In genomic region chr12:120903382-120903817, GRCh38 we compare ENCODE assay signal across 8 cellular contexts. TPM values are rescaled to one million over a fixed set of nuclear protein-coding genes. Genes with fewer than 3 reads are reported as not detected.
A peak's percentile ranks its signal among the peaks of the same experiment; 100 is the strongest.
DNase-seq lines count a peak whose midpoint lies in the region; ATAC-seq, FAIRE-seq and TF ChIP-seq lines count a peak whose summit lies in the region.

No MANE protein-coding gene starts in this region.

- POLR2A ChIA-PET in SK-N-SH (lab: Yijun Ruan, JAX): no interaction called here

- H3K36me3 ChIP-seq in SK-N-SH (replicated peaks in 1 of 2; ENCODE audit: control insufficient read depth in 1 of 2, insufficient read depth in 2 of 2, low read length in 1 of 2): peaks cover 3 to 11% of the 10 kb centered on the region in 2 experiments
- peaks cover 0 to 3% of the 10 kb centered on the region in 2 donors for H3K36me3 ChIP-seq in psoas muscle (ENCODE audit: insufficient read depth in 1 of 2, low read depth in 1 of 2)

- WGBS in SK-N-SH (ENCODE audit: low lambda C conversion rate): under 1% methylated on average over 25 of the region's 32 CpGs
- WGBS in psoas muscle, 3 donors: 1 to 2% (median 1%) methylated on average over 19 to 32 of the region's 32 CpGs

- H3K4me2 ChIP-seq in SK-N-SH: peak overlapping the region; percentile 83

- H4K20me1 ChIP-seq in SK-N-SH (ENCODE audit: insufficient read depth): peaks cover 36% of the 10 kb centered on the region

- peak overlapping the region; percentile 91 for H3K27ac Mint-ChIP-seq in activated naive CD8-positive, alpha-beta T cell treated with anti-CD3 and anti-CD28 coated beads for 36 hours

- no peaks in the 10 kb centered on the region for H3K9me2 ChIP-seq in SK-N-SH

- CTCF ChIA-PET in SK-N-SH (lab: Yijun Ruan, JAX): no interaction called here

- H3K9me3 Mint-ChIP-seq in activated naive CD8-positive, alpha-beta T cell treated with anti-CD3 and anti-CD28 coated beads for 36 hours: no peaks in the 10 kb centered on the region

- H3K4me1 ChIP-seq in SK-N-SH (ENCODE audit: control insufficient read depth in 1 of 2, insufficient read depth in 2 of 2, low read depth in 1 of 2, low read length in 1 of 2): peaks cover 0 to 20% of the 10 kb centered on the region in 2 experiments; a peak in 2 of 4 replicates
- peaks cover 38% of the 10 kb centered on the region for H3K4me1 ChIP-seq in psoas muscle

- no peak; a peak in 1 of 4 replicates for TF ChIP-seq EP300 in SK-N-SH (IDR thresholded peaks at IDR 0.05; ENCODE audit: borderline replicate concordance in 1 of 2, low read depth in 1 of 2, low read length in 1 of 2)

- intact Hi-C loops in left cardiac atrium (cut with DNase I): loop anchor here in 1 of 2 donors (10.0 kb wide), 1 partner anchor 139 kb away; no protein-coding TSS in a partner anchor
- intact Hi-C loops in psoas muscle (cut with DNase I): loop anchor here (5.0 kb wide), 2 partner anchors 41 to 46 kb away; no protein-coding TSS in a partner anchor

- H3K4me3 ChIP-seq in AG10803 (ENCODE audit: low read length) (peak overlapping the region; percentile 86), SK-N-SH (ENCODE audit: low read depth in 2 of 2, low read length in 1 of 2) (peak overlapping the region; percentile 86 to 94), psoas muscle (peak overlapping the region; percentile 94)

- no peak for TF ChIP-seq RAD21 in SK-N-SH (IDR thresholded peaks at IDR 0.05; ENCODE audit: low read length)

- peak overlapping the region; percentile 82 for H3K9ac ChIP-seq in SK-N-SH

- H2AFZ ChIP-seq in SK-N-SH (ENCODE audit: low read depth): peak overlapping the region; percentile 61; the same call in 1 of the 2 replicates

- H3K27me3 Mint-ChIP-seq in activated naive CD8-positive, alpha-beta T cell treated with anti-CD3 and anti-CD28 coated beads for 36 hours: no peaks in the 10 kb centered on the region

- ATAC-seq in GM18909 (IDR thresholded peaks at IDR 0.05; ENCODE audit: poor library complexity, unreplicated experiment): peak; percentile 35
- peak; percentile 34 for ATAC-seq in HG03196 (IDR thresholded peaks at IDR 0.05; ENCODE audit: unreplicated experiment)
- peak; percentile 45 to 55 for ATAC-seq in left cardiac atrium
- ATAC-seq in psoas muscle: peak; percentile 18 to 41 (median 30)

- H3K4me1 Mint-ChIP-seq in activated naive CD8-positive, alpha-beta T cell treated with anti-CD3 and anti-CD28 coated beads for 36 hours: peaks cover 20% of the 10 kb centered on the region

- H3K4me3 Mint-ChIP-seq in activated naive CD8-positive, alpha-beta T cell treated with anti-CD3 and anti-CD28 coated beads for 36 hours: peak overlapping the region; percentile 98

- H3K79me2 ChIP-seq in SK-N-SH (ENCODE audit: insufficient read depth): peaks cover 55% of the 10 kb centered on the region

- peaks cover 15% of the 10 kb centered on the region for H3K36me3 Mint-ChIP-seq in activated naive CD8-positive, alpha-beta T cell treated with anti-CD3 and anti-CD28 coated beads for 36 hours

- no peak for FAIRE-seq in urothelium cell line (lab: Jason Lieb, UNC)

- no peak for TF ChIP-seq CTCF in AG10803 (conservative IDR thresholded peaks at IDR 0.05; ENCODE audit: low read length)
- no peak for TF ChIP-seq CTCF in SK-N-SH (IDR thresholded peaks at IDR 0.05)
- TF ChIP-seq CTCF in psoas muscle (IDR thresholded peaks at IDR 0.05): no peak

- peak overlapping the region in 1 of 2 experiments; percentile 78; a peak in 1 of 4 replicates for H3K27ac ChIP-seq in SK-N-SH (ENCODE audit: low read depth in 2 of 2, low read length in 1 of 2)
- peak overlapping the region; percentile 94 for H3K27ac ChIP-seq in psoas muscle

- no peaks in the 10 kb centered on the region for H3F3A ChIP-seq in SK-N-SH (replicated peaks; ENCODE audit: insufficient read depth)

- H3K27me3 ChIP-seq in SK-N-SH (ENCODE audit: insufficient read depth): no peaks in the 10 kb centered on the region
- H3K27me3 ChIP-seq in psoas muscle (ENCODE audit: insufficient read depth in 3 of 3, low read length in 2 of 3): no peaks in the 10 kb centered on the region

- no peaks in the 10 kb centered on the region for H3K9me3 ChIP-seq in SK-N-SH
- no peaks in the 10 kb centered on the region for H3K9me3 ChIP-seq in psoas muscle

- DNase-seq in AG10803 (ENCODE audit: low read depth) (peak; percentile 12), SK-N-SH (peak; percentile 81), left cardiac atrium (peak; percentile 66), psoas muscle (peak; percentile 55 to 79), urothelium cell line (ENCODE audit: low spot score) (peak; percentile 46)
- peak; percentile 73 for DNase-seq in activated naive CD8-positive, alpha-beta T cell treated with anti-CD3 and anti-CD28 coated beads for 36 hours

TF ChIP-seq in SK-N-SH, 30 proteins besides CTCF, POLR2A, EP300 and RAD21:
- TF ChIP-seq USF2 (IDR thresholded peaks at IDR 0.05; ENCODE audit: borderline replicate concordance, low read depth, low read length) (no peak), MXI1 (IDR thresholded peaks at IDR 0.05; ENCODE audit: low read depth, low read length) (peak; percentile 58; the same call in 1 of the 2 replicates), TCF12 (IDR thresholded peaks at IDR 0.05) (no peak), RCOR1 (IDR thresholded peaks at IDR 0.05; ENCODE audit: low read length) (no peak), TAF1 (IDR thresholded peaks at IDR 0.05; ENCODE audit: borderline replicate concordance, low read depth, low read length) (no peak), PBX3 (IDR thresholded peaks at IDR 0.05) (no peak), FOSL2 (IDR thresholded peaks at IDR 0.05; ENCODE audit: borderline replicate concordance, low read depth) (no peak), CHD2 (IDR thresholded peaks at IDR 0.05; ENCODE audit: low read length, partially characterized antibody) (no peak), MAX (IDR thresholded peaks at IDR 0.05; ENCODE audit: low read depth) (peak; percentile 43; the same call in 1 of the 2 replicates), ZBTB33 (IDR thresholded peaks at IDR 0.05; ENCODE audit: borderline replicate concordance, low read depth) (no peak), TEAD4 (IDR thresholded peaks at IDR 0.05; ENCODE audit: borderline replicate concordance, insufficient read depth) (no peak), ELF1 (IDR thresholded peaks at IDR 0.05) (0 out of 2 replicates have a peak, but pooled peaks have one; percentile 22), GABPA (IDR thresholded peaks at IDR 0.05; ENCODE audit: low read depth) (peak; percentile 69), USF1 (IDR thresholded peaks at IDR 0.05; ENCODE audit: borderline replicate concordance, low read depth) (no peak), RFX5 (IDR thresholded peaks at IDR 0.05; ENCODE audit: low read length) (no peak), SIN3A (IDR thresholded peaks at IDR 0.05; ENCODE audit: borderline replicate concordance, low read depth, low read length) (no peak), YY1 (IDR thresholded peaks at IDR 0.05; ENCODE audit: low read depth) (0 out of 2 replicates have a peak, but pooled peaks have one; percentile 8)

RNA-seq across cellular contexts. Expression of gene SPPL3, which starts 0.8 kb away (rescaled TPM):
- 9.6 and 18.8 TPM in 2 replicates for polyA plus RNA-seq in SK-N-SH (2012; rRNA removed)
- polyA plus RNA-seq in SK-N-SH (2012; cell fraction: cytosol; rRNA removed): 31.9 and 33.6 TPM in 2 replicates
- 9.8 and 17.6 TPM in 2 replicates for polyA plus RNA-seq in SK-N-SH (2012; cell fraction: nucleus; rRNA removed)
- total RNA-seq in activated naive CD8-positive, alpha-beta T cell treated with anti-CD3 and anti-CD28 coated beads for 36 hours: 10 to 100 TPM; 24.7 to 27.6 TPM
- 10 to 100 TPM; 27.6 to 29.7 TPM for total RNA-seq in left cardiac atrium
- total RNA-seq in psoas muscle: 10 to 100 TPM; 17.5 to 24.2 (median 19.7) TPM
- 10 to 100 TPM in 1 of 3 donors, 1 to 10 TPM in 2; 7.3 to 11.6 (median 9.2) TPM for polyA plus RNA-seq in psoas muscle

Comparison
In these comparisons a context has a peak if more than half of its experiments do, and no peak if none do; other contexts are left out.
1. DNase-seq: peak in every context shown above with its lines; median percentile 81 in SK-N-SH; 73 in activated naive CD8-positive, alpha-beta T cell treated with anti-CD3 and anti-CD28 coated beads for 36 hours; 67 in psoas muscle; 66 in left cardiac atrium; 46 in urothelium cell line; 12 in AG10803.